In genomic region chr4:36341936-36342335, GRCh38 we compare ENCODE assay signal across 40 cellular contexts.
"Had no signal": no experiment of that assay in that cellular context is flagged by ENCODE, and none has a peak within 500 bp of the region (broad histone marks: within the 10 kb centered on the region; RNA-seq: fewer than 3 reads in every experiment).

No MANE protein-coding gene starts in this region.

- H3K4me3 ChIP-seq: adrenal gland, ascending aorta, body of pancreas, breast epithelium, cardiac muscle cell had no signal

- FAIRE-seq: astrocyte had no signal

- H3K9me3 Mint-ChIP-seq: activated naive CD4-positive, alpha-beta T cell treated with anti-CD3 and anti-CD28 coated beads for 36 hours; activated naive CD4-positive, alpha-beta T cell treated with anti-CD3 and anti-CD28 coated beads, Interleukin-2, amount 10 ng/mL, durations not matched to agents 7 days and 5 days; activated naive CD4-positive, alpha-beta T cell treated with anti-CD3 and anti-CD28 coated beads, Interleukin-2, amount 50 U/mL, for 24 hours; activated naive CD8-positive, alpha-beta T cell treated with anti-CD3 and anti-CD28 coated beads for 36 hours; activated naive CD8-positive, alpha-beta T cell treated with anti-CD3 and anti-CD28 coated beads, Interleukin-2, amount 10 ng/mL, durations not matched to agents 7 days and 5 days; activated naive CD8-positive, alpha-beta T cell treated with anti-CD3 and anti-CD28 coated beads, Interleukin-2, amount 50 U/mL, for 24 hours; activated T-cell treated with anti-CD3 and anti-CD28 coated beads, Interleukin-2, amount 50 U/mL, for 24 hours; activated T-cell treated with anti-CD3 and anti-CD28 coated beads, Interleukin-2, amount 50 U/mL, for 4 hours; activated T-cell treated with anti-CD3 and anti-CD28 coated beads, Interleukin-2, amount 50 U/mL, for 72 hours; activated T-helper 1 cell treated with anti-CD3 and anti-CD28 coated beads, Interleukin-12 subunit alpha, Interleukin-12 subunit beta, Interleukin-2, Interleukin-4 antibody, amounts not matched to agents 30 ng/mL and 10 ng/mL and 1 ng/mL, durations not matched to agents 14 hours and 24 hours and 36 hours; activated T-helper 17 cell treated with anti-CD3 and anti-CD28 coated beads, Interleukin-2, amount 50 U/mL, for 72 hours; activated T-helper 2 cell treated with anti-CD3 and anti-CD28 coated beads, Interferon-gamma antibody, Interleukin-2, Interleukin-4, amounts not matched to agents 10 μg/mL and 5 μg/mL and 100 μg/mL, durations not matched to agents 14 hours and 24 hours and 36 hours; central memory CD8-positive, alpha-beta T cell had no signal

- H3K9me3 ChIP-seq: adrenal gland, ascending aorta, body of pancreas, breast epithelium had no signal

- H3K36me3 Mint-ChIP-seq: activated naive CD4-positive, alpha-beta T cell treated with anti-CD3 and anti-CD28 coated beads, Interleukin-2, amount 10 ng/mL, durations not matched to agents 7 days and 5 days; activated naive CD4-positive, alpha-beta T cell treated with anti-CD3 and anti-CD28 coated beads, Interleukin-2, amount 50 U/mL, for 24 hours; activated naive CD4-positive, alpha-beta T cell treated with anti-CD3 and anti-CD28 coated beads, Interleukin-2, amount 50 U/mL, for 72 hours; activated naive CD8-positive, alpha-beta T cell; activated naive CD8-positive, alpha-beta T cell treated with anti-CD3 and anti-CD28 coated beads for 36 hours; brain had no signal

- H3K4me1 ChIP-seq: adrenal gland, ascending aorta, body of pancreas, breast epithelium had no signal

- DNase-seq: activated effector memory CD4-positive, alpha-beta T cell treated with anti-CD3 and anti-CD28 coated beads, Interleukin-2, amount 50 U/mL, for 16 hours; activated effector memory CD4-positive, alpha-beta T cell treated with Interleukin-2 at 50 U/mL for 16 hours; activated gamma-delta T cell; activated gamma-delta T cell treated with Interleukin-2 at 50 U/mL for 16 hours; activated naive CD4-positive, alpha-beta T cell; activated naive CD4-positive, alpha-beta T cell treated with anti-CD3 and anti-CD28 coated beads for 36 hours; activated naive CD4-positive, alpha-beta T cell treated with anti-CD3 and anti-CD28 coated beads, Interleukin-2, amount 10 ng/mL, durations not matched to agents 7 days and 5 days; activated naive CD4-positive, alpha-beta T cell treated with anti-CD3 and anti-CD28 coated beads, Interleukin-2, amount 50 U/mL, for 16 hours; activated naive CD4-positive, alpha-beta T cell treated with Interleukin-2 at 50 U/mL for 16 hours; activated naive CD8-positive, alpha-beta T cell treated with anti-CD3 and anti-CD28 coated beads for 36 hours; activated naive CD8-positive, alpha-beta T cell treated with anti-CD3 and anti-CD28 coated beads, Interleukin-2, amount 10 ng/mL, durations not matched to agents 7 days and 5 days; activated naive CD8-positive, alpha-beta T cell treated with anti-CD3 and anti-CD28 coated beads, Interleukin-2, amount 50 U/mL, for 24 hours; activated T-cell treated with anti-CD3 and anti-CD28 coated beads for 4 hours; activated T-cell treated with anti-CD3 and anti-CD28 coated beads, Interleukin-2, amount 50 U/mL, for 1 hour; activated T-cell treated with anti-CD3 and anti-CD28 coated beads, Interleukin-2, amount 50 U/mL, for 24 hours; activated T-cell treated with anti-CD3 and anti-CD28 coated beads, Interleukin-2, amount 50 U/mL, for 4 hours; activated T-cell treated with anti-CD3 and anti-CD28 coated beads, Interleukin-2, amount 50 U/mL, for 48 hours; activated T-cell treated with anti-CD3 and anti-CD28 coated beads, Interleukin-2, amount 50 U/mL, for 72 hours; adrenal gland; amniotic stem cell; amygdala; anterior cingulate cortex; aorta; body of pancreas; brain microvascular endothelial cell; caudate nucleus; central memory CD4-positive, alpha-beta T cell; cerebellar nuclear complex had no signal

- H3K27ac Mint-ChIP-seq: activated naive CD4-positive, alpha-beta T cell treated with anti-CD3 and anti-CD28 coated beads for 36 hours; activated naive CD4-positive, alpha-beta T cell treated with anti-CD3 and anti-CD28 coated beads, Interleukin-2, amount 10 ng/mL, durations not matched to agents 7 days and 5 days; activated naive CD4-positive, alpha-beta T cell treated with anti-CD3 and anti-CD28 coated beads, Interleukin-2, amount 50 U/mL, for 24 hours; activated naive CD4-positive, alpha-beta T cell treated with anti-CD3 and anti-CD28 coated beads, Interleukin-2, amount 50 U/mL, for 72 hours; activated naive CD8-positive, alpha-beta T cell; activated naive CD8-positive, alpha-beta T cell treated with anti-CD3 and anti-CD28 coated beads for 36 hours; activated naive CD8-positive, alpha-beta T cell treated with anti-CD3 and anti-CD28 coated beads, Interleukin-2, amount 10 ng/mL, durations not matched to agents 7 days and 5 days; activated naive CD8-positive, alpha-beta T cell treated with anti-CD3 and anti-CD28 coated beads, Interleukin-2, amount 50 U/mL, for 24 hours; activated T-cell treated with anti-CD3 and anti-CD28 coated beads, Interleukin-2, amount 50 U/mL, for 24 hours; activated T-cell treated with anti-CD3 and anti-CD28 coated beads, Interleukin-2, amount 50 U/mL, for 72 hours; activated T-helper 1 cell treated with anti-CD3 and anti-CD28 coated beads, Interleukin-12 subunit alpha, Interleukin-12 subunit beta, Interleukin-2, Interleukin-4 antibody, amounts not matched to agents 30 ng/mL and 10 ng/mL and 1 ng/mL, durations not matched to agents 14 hours and 24 hours and 36 hours; activated T-helper 17 cell treated with anti-CD3 and anti-CD28 coated beads, Interleukin-2, amount 50 U/mL, for 72 hours; activated T-helper 2 cell treated with anti-CD3 and anti-CD28 coated beads, Interferon-gamma antibody, Interleukin-2, Interleukin-4, amounts not matched to agents 10 μg/mL and 5 μg/mL and 100 μg/mL, durations not matched to agents 14 hours and 24 hours and 36 hours; brain had no signal

- H3K27me3 ChIP-seq: adrenal gland, ascending aorta, body of pancreas, brain microvascular endothelial cell, breast epithelium, cardiac muscle cell had no signal

- H3K27ac ChIP-seq: adrenal gland, ascending aorta, body of pancreas, brain microvascular endothelial cell, breast epithelium, cardiac muscle cell had no signal

- ATAC-seq: activated naive CD4-positive, alpha-beta T cell treated with anti-CD3 and anti-CD28 coated beads, Interleukin-2, amount 50 U/mL, for 72 hours; activated naive CD8-positive, alpha-beta T cell treated with anti-CD3 and anti-CD28 coated beads, Interleukin-2, amount 50 U/mL, for 24 hours; activated T-cell treated with anti-CD3 and anti-CD28 coated beads, Interleukin-2, amount 50 U/mL, for 4 hours; activated T-cell treated with anti-CD3 and anti-CD28 coated beads, Interleukin-2, amount 50 U/mL, for 72 hours; activated T-helper 17 cell treated with anti-CD3 and anti-CD28 coated beads, Interleukin-2, amount 50 U/mL, for 72 hours; body of pancreas had no signal

- H3K36me3 ChIP-seq: adrenal gland, ascending aorta, brain microvascular endothelial cell, breast epithelium, cardiac muscle cell had no signal

- H3K4me1 Mint-ChIP-seq: brain had no signal

- H3K4me3 Mint-ChIP-seq: activated naive CD4-positive, alpha-beta T cell treated with anti-CD3 and anti-CD28 coated beads for 36 hours; activated naive CD4-positive, alpha-beta T cell treated with anti-CD3 and anti-CD28 coated beads, Interleukin-2, amount 10 ng/mL, durations not matched to agents 7 days and 5 days; activated naive CD4-positive, alpha-beta T cell treated with anti-CD3 and anti-CD28 coated beads, Interleukin-2, amount 50 U/mL, for 24 hours; activated naive CD8-positive, alpha-beta T cell; activated naive CD8-positive, alpha-beta T cell treated with anti-CD3 and anti-CD28 coated beads for 36 hours; activated naive CD8-positive, alpha-beta T cell treated with anti-CD3 and anti-CD28 coated beads, Interleukin-2, amount 10 ng/mL, durations not matched to agents 7 days and 5 days; activated naive CD8-positive, alpha-beta T cell treated with anti-CD3 and anti-CD28 coated beads, Interleukin-2, amount 50 U/mL, for 24 hours; activated T-cell treated with anti-CD3 and anti-CD28 coated beads, Interleukin-2, amount 50 U/mL, for 24 hours; activated T-cell treated with anti-CD3 and anti-CD28 coated beads, Interleukin-2, amount 50 U/mL, for 4 hours; activated T-cell treated with anti-CD3 and anti-CD28 coated beads, Interleukin-2, amount 50 U/mL, for 72 hours; activated T-helper 1 cell treated with anti-CD3 and anti-CD28 coated beads, Interleukin-12 subunit alpha, Interleukin-12 subunit beta, Interleukin-2, Interleukin-4 antibody, amounts not matched to agents 30 ng/mL and 10 ng/mL and 1 ng/mL, durations not matched to agents 14 hours and 24 hours and 36 hours; activated T-helper 17 cell treated with anti-CD3 and anti-CD28 coated beads, Interleukin-2, amount 50 U/mL, for 72 hours; brain; central memory CD8-positive, alpha-beta T cell had no signal
